Comparison of ENCODE assay signal across 1 cellular context in the genomic region with DNA sequence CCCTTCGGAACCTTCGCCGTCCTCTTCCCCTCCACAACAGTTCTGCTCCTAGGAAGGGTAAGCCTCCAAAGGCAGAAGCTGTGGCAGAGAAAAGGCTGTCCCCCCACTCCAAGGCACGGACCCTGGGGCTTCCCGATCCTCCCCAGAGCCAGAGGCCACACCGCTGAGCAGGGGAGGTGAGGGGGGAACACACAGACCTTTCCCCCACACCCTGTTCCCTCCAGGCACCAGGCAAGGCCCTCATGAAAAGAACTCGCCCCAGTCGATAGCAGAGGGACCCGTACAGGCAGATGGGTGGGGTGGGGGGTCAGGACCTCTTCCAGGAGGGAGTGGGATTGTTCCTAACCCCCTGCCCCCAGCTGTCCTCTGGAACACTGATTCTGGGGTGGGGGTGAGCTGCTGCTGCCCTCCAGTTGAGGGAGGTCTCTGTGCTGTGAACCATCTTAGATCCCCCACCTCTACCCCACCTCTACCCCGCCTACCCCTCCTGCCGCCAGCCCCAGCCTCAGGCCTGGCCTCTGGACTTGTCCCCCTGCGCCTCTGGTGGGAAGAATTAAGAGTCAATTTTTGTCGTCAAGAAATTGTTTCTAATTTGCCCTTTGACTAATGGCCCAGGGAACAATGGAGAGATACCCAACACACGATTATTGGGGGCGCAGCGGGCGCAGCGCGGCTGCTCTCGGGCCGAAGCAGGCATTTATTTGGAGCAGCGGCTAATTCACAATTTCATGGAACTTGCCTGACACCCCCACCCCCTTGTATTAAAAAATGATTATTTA.
A peak's percentile ranks its signal among the peaks of the same experiment; 100 is the strongest.
TF ChIP-seq lines count a peak whose summit lies in the region.

No MANE protein-coding gene starts in this region.

TF ChIP-seq in HepG2, 621 proteins besides CTCF, POLR2A, EP300 and RAD21:
- TF ChIP-seq ZNF891 (CRISPR knock-in tag; IDR thresholded peaks at IDR 0.05) (0 out of 2 replicates have a peak, but pooled peaks have one; percentile 45), POLR2AphosphoS5 (IDR thresholded peaks at IDR 0.05; ENCODE audit: low read depth, low read length) (peak; percentile 5; the same call in 1 of the 2 replicates), AGO1 (IDR thresholded peaks at IDR 0.05; ENCODE audit: low read depth, low read length, poor library complexity, severe bottlenecking) (peak; percentile 2), KDM2A (CRISPR knock-in tag; IDR thresholded peaks at IDR 0.05; ENCODE audit: borderline replicate concordance, low read depth) (0 out of 2 replicates have a peak, but pooled peaks have one; percentile 17), ZNF547 (CRISPR knock-in tag; IDR thresholded peaks at IDR 0.05) (no peak), RBFOX2 (IDR thresholded peaks at IDR 0.05; ENCODE audit: low read depth, low read length) (no peak), AGO2 (optimal IDR thresholded peaks at IDR 0.05; ENCODE audit: low read depth, low read length) (peak; percentile 49)
